17 cellular contexts compared by ENCODE assay signal in the genomic region with DNA sequence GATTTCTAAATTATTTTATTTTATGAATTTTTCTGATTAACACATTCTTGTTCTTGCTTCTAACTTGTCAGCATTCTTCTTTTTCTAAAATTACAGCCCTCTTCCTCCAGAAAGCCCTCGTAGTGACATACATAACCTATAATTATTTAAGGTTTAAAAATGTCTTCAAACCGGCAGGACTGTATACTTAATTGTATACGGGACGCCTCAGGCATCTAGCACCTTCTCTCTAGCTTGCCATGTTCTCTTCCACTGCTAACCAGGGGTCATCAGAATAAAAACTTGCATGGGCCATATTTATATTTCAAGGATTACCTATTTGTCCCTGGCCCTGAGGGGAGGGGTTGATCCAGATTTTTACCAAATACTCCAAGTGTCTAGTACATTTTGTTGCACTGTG.
DNase-seq lines count a peak whose midpoint lies in the region; ATAC-seq and TF ChIP-seq lines count a peak whose summit lies in the region.
"Had no signal": no experiment of that assay in that cellular context is flagged by ENCODE, and none has a peak within 500 bp of the region (broad histone marks: within the 10 kb centered on the region; RNA-seq: fewer than 3 reads in every experiment).

No MANE protein-coding gene starts in this region.

- TF ChIP-seq CTCF in osteoblast (IDR thresholded peaks at IDR 0.05; ENCODE audit: extremely low read depth, low read depth, low read length) (no peak), type B pancreatic cell (conservative IDR thresholded peaks at IDR 0.05) (no peak), spleen (IDR thresholded peaks at IDR 0.05 in 8 of 11, conservative IDR thresholded peaks at IDR 0.05 in 3 of 11) (no peak)
- TF ChIP-seq CTCF in activated CD8-positive, alpha-beta T cell treated with anti-CD3 and anti-CD28 coated beads for 36 hours (IDR thresholded peaks at IDR 0.05) = no peak

- H3K79me2 ChIP-seq in osteoblast (ENCODE audit: insufficient read depth, low read length) = no peaks in the 10 kb centered on the region

- H3K9me3 Mint-ChIP-seq in type B pancreatic cell = no peaks in the 10 kb centered on the region
- no peaks in the 10 kb centered on the region for H3K9me3 Mint-ChIP-seq in activated CD8-positive, alpha-beta T cell treated with anti-CD3 and anti-CD28 coated beads for 36 hours

- no peaks in the 10 kb centered on the region for H3K9me3 ChIP-seq in SK-N-MC (ENCODE audit: low read depth, low read length)
- H3K9me3 ChIP-seq in osteoblast (ENCODE audit: low read depth, low read length) = no peaks in the 10 kb centered on the region
- peaks cover 0 to 7% (median 0%) of the 10 kb centered on the region in 8 donors for H3K9me3 ChIP-seq in spleen
- H3K9me3 ChIP-seq: A549; BLaER1 treated with 17β-estradiol and CSF1 and Interleukin-3, amounts not matched to agents 10 nM and 100 nM; Caco-2 had no signal

- peak overlapping the region; percentile 54; the same call in 1 of the 2 replicates for H3K27ac ChIP-seq in SK-N-MC
- H3K27ac ChIP-seq in osteoblast (ENCODE audit: low read depth, low read length) = no peak overlapping the region
- H3K27ac ChIP-seq in spleen = no peak overlapping the region
- H3K27ac ChIP-seq: 22Rv1; A549; BLaER1 treated with 17β-estradiol and CSF1 and Interleukin-3, amounts not matched to agents 10 nM and 100 nM; C4-2B had no signal

- no peak overlapping the region for H3K9ac ChIP-seq in SK-N-MC (ENCODE audit: insufficient read length)
- H3K9ac ChIP-seq: BLaER1 treated with 17β-estradiol and CSF1 and Interleukin-3, amounts not matched to agents 10 nM and 100 nM had no signal

- no peak overlapping the region for H2AFZ ChIP-seq in osteoblast (ENCODE audit: low read length)

- H3K36me3 Mint-ChIP-seq in type B pancreatic cell = no peaks in the 10 kb centered on the region
- no peaks in the 10 kb centered on the region for H3K36me3 Mint-ChIP-seq in activated CD8-positive, alpha-beta T cell treated with anti-CD3 and anti-CD28 coated beads for 36 hours (ENCODE audit: low read depth)
- H3K36me3 Mint-ChIP-seq: CD8-positive, alpha-beta T cell had no signal

- no peak for DNase-seq in SK-N-MC (ENCODE audit: low read depth, low spot score)
- DNase-seq in osteoblast (ENCODE audit: insufficient read length, low spot score, missing footprints) = peak; percentile 32
- no peak for DNase-seq in type B pancreatic cell (ENCODE audit: extremely low spot score, unreplicated experiment)
- DNase-seq in activated CD8-positive, alpha-beta T cell treated with anti-CD3 and anti-CD28 coated beads for 36 hours = no peak
- DNase-seq in spleen = no peak
- DNase-seq: AML-193; Caco-2; Calu3; CD4-positive, alpha-beta T cell; CD8-positive, alpha-beta T cell; DMS79 treated with DMSO at 0.1 percent for 48 hours; GF-D8 had no signal

- H3K36me3 ChIP-seq in SK-N-MC (ENCODE audit: insufficient read depth, low read length) (no peaks in the 10 kb centered on the region), osteoblast (ENCODE audit: insufficient read depth, low read length) (no peaks in the 10 kb centered on the region), spleen (no peaks in the 10 kb centered on the region)
- H3K36me3 ChIP-seq: BLaER1 treated with 17β-estradiol and CSF1 and Interleukin-3, amounts not matched to agents 10 nM and 100 nM had no signal

- POLR2A ChIA-PET in activated CD8-positive, alpha-beta T cell treated with anti-CD3 and anti-CD28 coated beads for 36 hours (lab: Charles Lee) = no interaction called here

- no peak for TF ChIP-seq POLR2A in spleen (IDR thresholded peaks at IDR 0.05)

- intact Hi-C loops in activated CD8-positive, alpha-beta T cell treated with anti-CD3 and anti-CD28 coated beads for 36 hours (cut with micrococcal nuclease) = no loop called here
- intact Hi-C loops in spleen (cut with DNase I; ENCODE audit: low total_unique reads) = no loop called here

- 75 to 91% (median 89%) methylated on average over 4 of the region's 4 CpGs for WGBS in spleen, 5 donors

- H3K4me1 Mint-ChIP-seq in type B pancreatic cell (ENCODE audit: unreplicated experiment) = peaks cover 11% of the 10 kb centered on the region
- H3K4me1 Mint-ChIP-seq in activated CD8-positive, alpha-beta T cell treated with anti-CD3 and anti-CD28 coated beads for 36 hours (ENCODE audit: low read depth) = no peaks in the 10 kb centered on the region
- H3K4me1 Mint-ChIP-seq: B cell had no signal

- no peaks in the 10 kb centered on the region for H3K27me3 ChIP-seq in osteoblast (ENCODE audit: insufficient read depth, low read length)
- H3K27me3 ChIP-seq in spleen (replicated peaks in 1 of 7) = no peaks in the 10 kb centered on the region
- H3K27me3 ChIP-seq: BLaER1 treated with 17β-estradiol and CSF1 and Interleukin-3, amounts not matched to agents 10 nM and 100 nM had no signal

- H4K20me1 ChIP-seq in osteoblast (ENCODE audit: insufficient read depth, low read length) = no peaks in the 10 kb centered on the region
- H4K20me1 ChIP-seq: BLaER1 treated with 17β-estradiol and CSF1 and Interleukin-3, amounts not matched to agents 10 nM and 100 nM had no signal

- ATAC-seq in activated CD8-positive, alpha-beta T cell treated with anti-CD3 and anti-CD28 coated beads for 36 hours = no peak
- ATAC-seq: A549; CD8-positive, alpha-beta T cell had no signal

- no peaks in the 10 kb centered on the region for H3K27me3 Mint-ChIP-seq in type B pancreatic cell
- no peaks in the 10 kb centered on the region for H3K27me3 Mint-ChIP-seq in activated CD8-positive, alpha-beta T cell treated with anti-CD3 and anti-CD28 coated beads for 36 hours
- H3K27me3 Mint-ChIP-seq: B cell; CD4-positive, alpha-beta T cell had no signal

- H3K27ac Mint-ChIP-seq in type B pancreatic cell = peak overlapping the region; percentile 69
- H3K27ac Mint-ChIP-seq in activated CD8-positive, alpha-beta T cell treated with anti-CD3 and anti-CD28 coated beads for 36 hours = no peak overlapping the region
- H3K27ac Mint-ChIP-seq: B cell; CD4-positive, alpha-beta T cell; CD8-positive, alpha-beta T cell had no signal

- no peaks in the 10 kb centered on the region for H3K4me1 ChIP-seq in osteoblast (ENCODE audit: insufficient read depth, low read length)
- H3K4me1 ChIP-seq in spleen = no peaks in the 10 kb centered on the region
- H3K4me1 ChIP-seq: A549; BLaER1 treated with 17β-estradiol and CSF1 and Interleukin-3, amounts not matched to agents 10 nM and 100 nM; Caco-2 had no signal

- CTCF ChIA-PET in activated CD8-positive, alpha-beta T cell treated with anti-CD3 and anti-CD28 coated beads for 36 hours (lab: Charles Lee) = no interaction called here

- no peak overlapping the region for H3K4me3 Mint-ChIP-seq in type B pancreatic cell
- H3K4me3 Mint-ChIP-seq in activated CD8-positive, alpha-beta T cell treated with anti-CD3 and anti-CD28 coated beads for 36 hours = no peak overlapping the region
- H3K4me3 Mint-ChIP-seq: B cell; CD4-positive, alpha-beta T cell; CD8-positive, alpha-beta T cell had no signal

- H3K4me3 ChIP-seq in SK-N-MC (no peak overlapping the region), osteoblast (ENCODE audit: insufficient read depth, low read length) (no peak overlapping the region), spleen (no peak overlapping the region)
- H3K4me3 ChIP-seq: A549; BLaER1 treated with 17β-estradiol and CSF1 and Interleukin-3, amounts not matched to agents 10 nM and 100 nM had no signal

- H3K4me2 ChIP-seq in osteoblast (ENCODE audit: insufficient read depth, low read length) = no peak overlapping the region
- H3K4me2 ChIP-seq: A549; BLaER1 treated with 17β-estradiol and CSF1 and Interleukin-3, amounts not matched to agents 10 nM and 100 nM had no signal
